Comparison of ENCODE assay signal across 1 cellular context in the genomic region with DNA sequence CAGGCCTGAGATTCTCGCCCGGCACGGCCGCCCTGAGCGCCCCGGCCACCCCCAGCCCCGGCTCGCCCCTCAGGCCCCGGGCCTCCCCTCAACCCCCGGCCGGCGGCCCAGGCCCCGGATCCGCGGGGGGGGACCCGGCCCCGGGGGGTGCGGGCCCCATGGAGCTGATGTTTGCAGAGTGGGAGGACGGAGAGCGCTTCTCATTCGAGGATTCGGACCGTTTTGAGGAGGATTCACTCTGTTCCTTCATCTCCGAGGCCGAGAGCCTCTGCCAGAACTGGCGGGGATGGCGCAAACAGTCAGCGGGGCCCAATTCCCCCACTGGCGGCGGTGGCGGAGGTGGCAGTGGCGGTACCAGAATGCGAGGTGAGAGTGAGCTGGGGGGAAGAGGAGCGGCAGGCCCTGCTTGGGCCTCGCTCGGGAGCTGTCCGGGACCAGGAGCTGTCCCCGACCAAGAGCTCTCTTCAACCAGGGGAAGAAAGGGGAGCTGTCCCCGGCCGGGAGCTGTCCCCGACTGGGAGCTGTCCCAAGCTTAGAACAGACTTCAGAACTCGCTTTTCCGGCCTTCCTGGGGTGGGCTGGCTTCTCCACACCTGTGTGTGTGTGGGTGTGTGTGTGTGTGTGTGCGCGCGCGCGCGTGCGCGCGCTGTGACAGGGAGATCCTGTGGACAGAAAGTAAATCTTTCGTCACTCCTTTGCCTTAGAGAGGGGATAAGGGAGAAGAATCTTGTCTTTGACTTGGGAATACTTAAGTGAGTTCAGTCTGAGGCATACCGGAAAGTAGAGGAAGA.
TF ChIP-seq lines count a peak whose summit lies in the region.

No MANE protein-coding gene starts in this region.

TF ChIP-seq in GM23338, 12 proteins besides CTCF, POLR2A, EP300 and RAD21 (continued from another document):
- TF ChIP-seq, protein P1, sequence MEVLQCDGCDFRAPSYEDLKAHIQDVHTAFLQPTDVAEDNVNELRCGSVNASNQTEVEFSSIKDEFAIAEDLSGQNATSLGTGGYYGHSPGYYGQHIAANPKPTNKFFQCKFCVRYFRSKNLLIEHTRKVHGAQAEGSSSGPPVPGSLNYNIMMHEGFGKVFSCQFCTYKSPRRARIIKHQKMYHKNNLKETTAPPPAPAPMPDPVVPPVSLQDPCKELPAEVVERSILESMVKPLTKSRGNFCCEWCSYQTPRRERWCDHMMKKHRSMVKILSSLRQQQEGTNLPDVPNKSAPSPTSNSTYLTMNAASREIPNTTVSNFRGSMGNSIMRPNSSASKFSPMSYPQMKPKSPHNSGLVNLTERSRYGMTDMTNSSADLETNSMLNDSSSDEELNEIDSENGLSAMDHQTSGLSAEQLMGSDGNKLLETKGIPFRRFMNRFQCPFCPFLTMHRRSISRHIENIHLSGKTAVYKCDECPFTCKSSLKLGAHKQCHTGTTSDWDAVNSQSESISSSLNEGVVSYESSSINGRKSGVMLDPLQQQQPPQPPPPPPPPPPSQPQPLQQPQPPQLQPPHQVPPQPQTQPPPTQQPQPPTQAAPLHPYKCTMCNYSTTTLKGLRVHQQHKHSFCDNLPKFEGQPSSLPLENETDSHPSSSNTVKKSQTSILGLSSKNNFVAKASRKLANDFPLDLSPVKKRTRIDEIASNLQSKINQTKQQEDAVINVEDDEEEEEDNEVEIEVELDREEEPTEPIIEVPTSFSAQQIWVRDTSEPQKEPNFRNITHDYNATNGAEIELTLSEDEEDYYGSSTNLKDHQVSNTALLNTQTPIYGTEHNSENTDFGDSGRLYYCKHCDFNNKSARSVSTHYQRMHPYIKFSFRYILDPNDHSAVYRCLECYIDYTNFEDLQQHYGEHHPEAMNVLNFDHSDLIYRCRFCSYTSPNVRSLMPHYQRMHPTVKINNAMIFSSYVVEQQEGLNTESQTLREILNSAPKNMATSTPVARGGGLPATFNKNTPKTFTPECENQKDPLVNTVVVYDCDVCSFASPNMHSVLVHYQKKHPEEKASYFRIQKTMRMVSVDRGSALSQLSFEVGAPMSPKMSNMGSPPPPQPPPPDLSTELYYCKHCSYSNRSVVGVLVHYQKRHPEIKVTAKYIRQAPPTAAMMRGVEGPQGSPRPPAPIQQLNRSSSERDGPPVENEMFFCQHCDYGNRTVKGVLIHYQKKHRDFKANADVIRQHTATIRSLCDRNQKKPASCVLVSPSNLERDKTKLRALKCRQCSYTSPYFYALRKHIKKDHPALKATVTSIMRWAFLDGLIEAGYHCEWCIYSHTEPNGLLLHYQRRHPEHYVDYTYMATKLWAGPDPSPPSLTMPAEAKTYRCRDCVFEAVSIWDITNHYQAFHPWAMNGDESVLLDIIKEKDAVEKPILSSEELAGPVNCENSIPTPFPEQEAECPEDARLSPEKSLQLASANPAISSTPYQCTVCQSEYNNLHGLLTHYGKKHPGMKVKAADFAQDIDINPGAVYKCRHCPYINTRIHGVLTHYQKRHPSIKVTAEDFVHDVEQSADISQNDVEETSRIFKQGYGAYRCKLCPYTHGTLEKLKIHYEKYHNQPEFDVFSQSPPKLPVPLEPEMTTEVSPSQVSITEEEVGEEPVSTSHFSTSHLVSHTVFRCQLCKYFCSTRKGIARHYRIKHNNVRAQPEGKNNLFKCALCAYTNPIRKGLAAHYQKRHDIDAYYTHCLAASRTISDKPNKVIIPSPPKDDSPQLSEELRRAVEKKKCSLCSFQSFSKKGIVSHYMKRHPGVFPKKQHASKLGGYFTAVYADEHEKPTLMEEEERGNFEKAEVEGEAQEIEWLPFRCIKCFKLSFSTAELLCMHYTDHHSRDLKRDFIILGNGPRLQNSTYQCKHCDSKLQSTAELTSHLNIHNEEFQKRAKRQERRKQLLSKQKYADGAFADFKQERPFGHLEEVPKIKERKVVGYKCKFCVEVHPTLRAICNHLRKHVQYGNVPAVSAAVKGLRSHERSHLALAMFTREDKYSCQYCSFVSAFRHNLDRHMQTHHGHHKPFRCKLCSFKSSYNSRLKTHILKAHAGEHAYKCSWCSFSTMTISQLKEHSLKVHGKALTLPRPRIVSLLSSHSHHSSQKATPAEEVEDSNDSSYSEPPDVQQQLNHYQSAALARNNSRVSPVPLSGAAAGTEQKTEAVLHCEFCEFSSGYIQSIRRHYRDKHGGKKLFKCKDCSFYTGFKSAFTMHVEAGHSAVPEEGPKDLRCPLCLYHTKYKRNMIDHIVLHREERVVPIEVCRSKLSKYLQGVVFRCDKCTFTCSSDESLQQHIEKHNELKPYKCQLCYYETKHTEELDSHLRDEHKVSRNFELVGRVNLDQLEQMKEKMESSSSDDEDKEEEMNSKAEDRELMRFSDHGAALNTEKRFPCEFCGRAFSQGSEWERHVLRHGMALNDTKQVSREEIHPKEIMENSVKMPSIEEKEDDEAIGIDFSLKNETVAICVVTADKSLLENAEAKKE (CRISPR knock-in tag; IDR thresholded peaks at IDR 0.05) = no peak
- TF ChIP-seq, protein P2, sequence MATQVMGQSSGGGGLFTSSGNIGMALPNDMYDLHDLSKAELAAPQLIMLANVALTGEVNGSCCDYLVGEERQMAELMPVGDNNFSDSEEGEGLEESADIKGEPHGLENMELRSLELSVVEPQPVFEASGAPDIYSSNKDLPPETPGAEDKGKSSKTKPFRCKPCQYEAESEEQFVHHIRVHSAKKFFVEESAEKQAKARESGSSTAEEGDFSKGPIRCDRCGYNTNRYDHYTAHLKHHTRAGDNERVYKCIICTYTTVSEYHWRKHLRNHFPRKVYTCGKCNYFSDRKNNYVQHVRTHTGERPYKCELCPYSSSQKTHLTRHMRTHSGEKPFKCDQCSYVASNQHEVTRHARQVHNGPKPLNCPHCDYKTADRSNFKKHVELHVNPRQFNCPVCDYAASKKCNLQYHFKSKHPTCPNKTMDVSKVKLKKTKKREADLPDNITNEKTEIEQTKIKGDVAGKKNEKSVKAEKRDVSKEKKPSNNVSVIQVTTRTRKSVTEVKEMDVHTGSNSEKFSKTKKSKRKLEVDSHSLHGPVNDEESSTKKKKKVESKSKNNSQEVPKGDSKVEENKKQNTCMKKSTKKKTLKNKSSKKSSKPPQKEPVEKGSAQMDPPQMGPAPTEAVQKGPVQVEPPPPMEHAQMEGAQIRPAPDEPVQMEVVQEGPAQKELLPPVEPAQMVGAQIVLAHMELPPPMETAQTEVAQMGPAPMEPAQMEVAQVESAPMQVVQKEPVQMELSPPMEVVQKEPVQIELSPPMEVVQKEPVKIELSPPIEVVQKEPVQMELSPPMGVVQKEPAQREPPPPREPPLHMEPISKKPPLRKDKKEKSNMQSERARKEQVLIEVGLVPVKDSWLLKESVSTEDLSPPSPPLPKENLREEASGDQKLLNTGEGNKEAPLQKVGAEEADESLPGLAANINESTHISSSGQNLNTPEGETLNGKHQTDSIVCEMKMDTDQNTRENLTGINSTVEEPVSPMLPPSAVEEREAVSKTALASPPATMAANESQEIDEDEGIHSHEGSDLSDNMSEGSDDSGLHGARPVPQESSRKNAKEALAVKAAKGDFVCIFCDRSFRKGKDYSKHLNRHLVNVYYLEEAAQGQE (IDR thresholded peaks at IDR 0.05; ENCODE audit: unreplicated experiment) = peak; percentile 65
- no peak for TF ChIP-seq ZNF114 (CRISPR knock-in tag; IDR thresholded peaks at IDR 0.05)
- no peak for TF ChIP-seq EZH2 (IDR thresholded peaks at IDR 0.05; ENCODE audit: low read depth, unreplicated experiment)
- no peak for TF ChIP-seq EZH2phosphoT487 (IDR thresholded peaks at IDR 0.05; ENCODE audit: unreplicated experiment)
